29 cellular contexts compared by ENCODE assay signal in the genomic region with DNA sequence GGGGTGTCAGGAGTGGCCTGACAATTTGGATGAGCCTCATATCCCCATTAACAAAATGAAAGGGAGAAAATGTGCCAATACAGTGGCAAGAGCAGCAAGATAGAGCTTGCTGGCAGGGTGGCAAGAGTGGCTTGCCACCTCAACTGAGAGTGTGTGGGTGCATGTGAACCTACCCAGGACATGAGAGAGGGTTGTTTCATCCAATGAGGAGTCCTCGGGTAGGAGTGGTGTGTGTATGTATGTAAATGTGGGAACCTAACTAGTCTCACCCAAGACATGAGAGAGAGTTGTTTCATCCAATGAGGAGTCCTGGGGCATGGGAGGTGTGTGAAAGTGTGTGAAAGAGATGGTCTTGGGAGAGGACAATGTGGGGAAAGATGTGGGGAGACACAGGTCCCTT.
DNase-seq lines count a peak whose midpoint lies in the region; ATAC-seq lines count a peak whose summit lies in the region.
"Had no signal": no experiment of that assay in that cellular context is flagged by ENCODE, and none has a peak within 500 bp of the region (broad histone marks: within the 10 kb centered on the region; RNA-seq: fewer than 3 reads in every experiment).

No MANE protein-coding gene starts in this region.

- peaks cover 2% of the 10 kb centered on the region for H3K36me3 Mint-ChIP-seq in activated naive CD4-positive, alpha-beta T cell treated with anti-CD3 and anti-CD28 coated beads, Interleukin-2, amount 50 U/mL, for 24 hours
- H3K36me3 Mint-ChIP-seq in activated CD4-positive, alpha-beta memory T cell treated with anti-CD3 and anti-CD28 coated beads for 36 hours: no peaks in the 10 kb centered on the region
- H3K36me3 Mint-ChIP-seq in activated naive CD8-positive, alpha-beta T cell treated with anti-CD3 and anti-CD28 coated beads, Interleukin-2, amount 50 U/mL, for 24 hours (ENCODE audit: low read depth): no peaks in the 10 kb centered on the region
- H3K36me3 Mint-ChIP-seq: naive B cell had no signal

- no peaks in the 10 kb centered on the region for H3K9me3 ChIP-seq in thymus (ENCODE audit: control insufficient read depth)
- H3K9me3 ChIP-seq: heart left ventricle, prostate gland, right lobe of liver, SK-N-SH, spleen, transverse colon had no signal

- H3K9me3 Mint-ChIP-seq in activated naive CD4-positive, alpha-beta T cell treated with anti-CD3 and anti-CD28 coated beads, Interleukin-2, amount 50 U/mL, for 24 hours: no peaks in the 10 kb centered on the region
- H3K9me3 Mint-ChIP-seq in activated CD4-positive, alpha-beta memory T cell treated with anti-CD3 and anti-CD28 coated beads for 36 hours: no peaks in the 10 kb centered on the region
- H3K9me3 Mint-ChIP-seq in activated naive CD8-positive, alpha-beta T cell treated with anti-CD3 and anti-CD28 coated beads, Interleukin-2, amount 50 U/mL, for 24 hours: no peaks in the 10 kb centered on the region
- H3K9me3 Mint-ChIP-seq: H9; naive B cell; T-helper 1 cell treated with Interleukin-12 subunit alpha and Interleukin-12 subunit beta and Interleukin-4 antibody, amounts not matched to agents 30 μg/mL and 1 μg/mL, for 36 hours had no signal

- no peaks in the 10 kb centered on the region for H3K27me3 ChIP-seq in thymus (ENCODE audit: control insufficient read depth, insufficient read depth)
- H3K27me3 ChIP-seq: heart left ventricle, right lobe of liver, spleen, transverse colon had no signal

- no peak for DNase-seq in activated naive CD4-positive, alpha-beta T cell (lab: John Stamatoyannopoulos, UW)
- DNase-seq in activated CD4-positive, alpha-beta memory T cell treated with anti-CD3 and anti-CD28 coated beads for 36 hours: peak; percentile 21
- no peak for DNase-seq in activated naive CD8-positive, alpha-beta T cell treated with anti-CD3 and anti-CD28 coated beads, Interleukin-2, amount 50 U/mL, for 24 hours
- no peak for DNase-seq in GM03348 (ENCODE audit: low spot score)
- DNase-seq: activated T-cell treated with anti-CD3 and anti-CD28 coated beads, Interleukin-2, amount 50 U/mL, for 48 hours; effector memory CD4-positive, alpha-beta T cell; H9; heart left ventricle; Kasumi-1; naive B cell; NCI-H1417; NCI-H2029 treated with DMSO at 0.1 percent for 48 hours; NCI-H526; NK-92 treated with Interleukin-12 subunit alpha and Interleukin-12 subunit beta, amount 100 ng/mL, for 24 hours; occipital lobe; PC-9; SK-N-SH; spleen; stimulated activated CD4-positive, alpha-beta T cell treated with anti-CD3 and anti-CD28 coated beads, Interleukin-2, amount 100 ng/mL, for 24 hours; transverse colon had no signal

- WGBS in thymus: 94% methylated on average over 1 of the region's 1 CpG

- POLR2A ChIA-PET in activated CD4-positive, alpha-beta memory T cell treated with anti-CD3 and anti-CD28 coated beads for 36 hours (lab: Charles Lee): no interaction called here

- H3K36me3 ChIP-seq in thymus (ENCODE audit: control insufficient read depth, insufficient read depth): no peaks in the 10 kb centered on the region
- H3K36me3 ChIP-seq: heart left ventricle, prostate gland, right lobe of liver, spleen, transverse colon had no signal

- peak overlapping the region; percentile 81 for H3K27ac ChIP-seq in thymus (ENCODE audit: low read depth)
- H3K27ac ChIP-seq: coronary artery, heart left ventricle, PC-9, prostate gland, right lobe of liver had no signal

- H3K4me3 Mint-ChIP-seq in activated naive CD4-positive, alpha-beta T cell treated with anti-CD3 and anti-CD28 coated beads, Interleukin-2, amount 50 U/mL, for 24 hours: peak overlapping the region; percentile 79
- no peak overlapping the region for H3K4me3 Mint-ChIP-seq in activated CD4-positive, alpha-beta memory T cell treated with anti-CD3 and anti-CD28 coated beads for 36 hours
- peak overlapping the region; percentile 48 for H3K4me3 Mint-ChIP-seq in activated naive CD8-positive, alpha-beta T cell treated with anti-CD3 and anti-CD28 coated beads, Interleukin-2, amount 50 U/mL, for 24 hours
- H3K4me3 Mint-ChIP-seq: H9; T-helper 1 cell treated with Interleukin-12 subunit alpha and Interleukin-12 subunit beta and Interleukin-4 antibody, amounts not matched to agents 30 μg/mL and 1 μg/mL, for 36 hours had no signal

- intact Hi-C loops in activated CD4-positive, alpha-beta memory T cell treated with anti-CD3 and anti-CD28 coated beads for 36 hours (cut with micrococcal nuclease): loop anchor here (10.0 kb wide), 5 partner anchors 95 to 1245 kb away; a partner anchor contains a TSS

- CTCF ChIA-PET in activated CD4-positive, alpha-beta memory T cell treated with anti-CD3 and anti-CD28 coated beads for 36 hours (lab: Charles Lee): no interaction called here

- H3K4me1 ChIP-seq in thymus (ENCODE audit: control insufficient read depth, insufficient read depth, low read length): no peaks in the 10 kb centered on the region
- H3K4me1 ChIP-seq: heart left ventricle, prostate gland, right lobe of liver had no signal

- no peaks in the 10 kb centered on the region for H3K27me3 Mint-ChIP-seq in activated naive CD4-positive, alpha-beta T cell treated with anti-CD3 and anti-CD28 coated beads, Interleukin-2, amount 50 U/mL, for 24 hours
- no peaks in the 10 kb centered on the region for H3K27me3 Mint-ChIP-seq in activated CD4-positive, alpha-beta memory T cell treated with anti-CD3 and anti-CD28 coated beads for 36 hours
- no peaks in the 10 kb centered on the region for H3K27me3 Mint-ChIP-seq in activated naive CD8-positive, alpha-beta T cell treated with anti-CD3 and anti-CD28 coated beads, Interleukin-2, amount 50 U/mL, for 24 hours
- H3K27me3 Mint-ChIP-seq: naive B cell had no signal

- H3K4me3 ChIP-seq in thymus (ENCODE audit: low read length): no peak overlapping the region
- H3K4me3 ChIP-seq: coronary artery, GM12878, heart left ventricle, PC-9, prostate gland, right lobe of liver, spleen, transverse colon had no signal

- H3K27ac Mint-ChIP-seq in activated naive CD4-positive, alpha-beta T cell treated with anti-CD3 and anti-CD28 coated beads, Interleukin-2, amount 50 U/mL, for 24 hours: peak overlapping the region; percentile 51
- H3K27ac Mint-ChIP-seq in activated CD4-positive, alpha-beta memory T cell treated with anti-CD3 and anti-CD28 coated beads for 36 hours: no peak overlapping the region
- H3K27ac Mint-ChIP-seq in activated naive CD8-positive, alpha-beta T cell treated with anti-CD3 and anti-CD28 coated beads, Interleukin-2, amount 50 U/mL, for 24 hours: peak overlapping the region; percentile 59
- H3K27ac Mint-ChIP-seq: H9; T-helper 1 cell treated with Interleukin-12 subunit alpha and Interleukin-12 subunit beta and Interleukin-4 antibody, amounts not matched to agents 30 μg/mL and 1 μg/mL, for 36 hours had no signal

- H3K4me1 Mint-ChIP-seq in activated naive CD4-positive, alpha-beta T cell treated with anti-CD3 and anti-CD28 coated beads, Interleukin-2, amount 50 U/mL, for 24 hours: peaks cover 29% of the 10 kb centered on the region
- H3K4me1 Mint-ChIP-seq in activated CD4-positive, alpha-beta memory T cell treated with anti-CD3 and anti-CD28 coated beads for 36 hours (ENCODE audit: low read depth): peaks cover 15% of the 10 kb centered on the region
- peaks cover 16% of the 10 kb centered on the region for H3K4me1 Mint-ChIP-seq in activated naive CD8-positive, alpha-beta T cell treated with anti-CD3 and anti-CD28 coated beads, Interleukin-2, amount 50 U/mL, for 24 hours
- H3K4me1 Mint-ChIP-seq: H9 had no signal

- ATAC-seq in activated naive CD8-positive, alpha-beta T cell treated with anti-CD3 and anti-CD28 coated beads, Interleukin-2, amount 50 U/mL, for 24 hours: peak; percentile 36
- ATAC-seq in GM18907 (IDR thresholded peaks at IDR 0.05; ENCODE audit: unreplicated experiment) (no peak), HG03280 (IDR thresholded peaks at IDR 0.05; ENCODE audit: unreplicated experiment) (no peak)
- ATAC-seq: GM12878, heart left ventricle had no signal
